21 cellular contexts compared by ENCODE assay signal in genomic region chr15:49472338-49472737, GRCh38. TPM values are rescaled to one million over a fixed set of nuclear protein-coding genes. Genes with fewer than 3 reads are reported as not detected.
"Had no signal": no experiment of that assay in that cellular context is flagged by ENCODE, and none has a peak within 500 bp of the region (broad histone marks: within the 10 kb centered on the region; RNA-seq: fewer than 3 reads in every experiment).

No MANE protein-coding gene starts in this region.

- H3K4me2 ChIP-seq: neural progenitor cell had no signal

- H3K9ac ChIP-seq: neural progenitor cell had no signal

- H3K4me1 ChIP-seq: esophagus squamous epithelium, neural progenitor cell, prostate gland, spleen, testis had no signal

- H3K27ac ChIP-seq: epithelial cell of prostate, esophagus squamous epithelium, neural progenitor cell, ovary, prostate gland, spleen, testis had no signal

- H3K9me3 ChIP-seq: esophagus squamous epithelium, gastroesophageal sphincter, ovary, prostate gland, spleen, testis had no signal

- ATAC-seq: gastroesophageal sphincter; natural killer cell treated with Interleukin-12 subunit alpha and Interleukin-12 subunit beta and Interleukin-15 and Interleukin-18, amount 100 ng/mL, for 72 hours; sciatic nerve; stimulated activated naive B cell treated with anti-CD40 and anti-IgM and Interleukin-4, amounts not matched to agents 10 μg/mL and 1 μg/mL and 100 μg/mL, for 72 hours had no signal

- H3K4me3 ChIP-seq: esophagus squamous epithelium, gastroesophageal sphincter, neural progenitor cell, ovary, prostate gland, spleen, testis had no signal

- H3K36me3 ChIP-seq: esophagus squamous epithelium, gastroesophageal sphincter, neural progenitor cell, ovary, prostate gland, spleen had no signal

- H2AFZ ChIP-seq: neural progenitor cell had no signal

- H3K27me3 ChIP-seq: esophagus squamous epithelium, gastroesophageal sphincter, neural progenitor cell, ovary, spleen, testis had no signal

- DNase-seq: esophagus squamous epithelium; foreskin fibroblast; glutamatergic neuron; islet precursor cell; mammary epithelial cell; nucleus accumbens; ovary; retina; spleen; stimulated activated CD4-positive, alpha-beta T cell treated with anti-CD3 and anti-CD28 coated beads, Interleukin-15, amount 100 ng/mL, for 24 hours; stimulated activated CD4-positive, alpha-beta T cell treated with anti-CD3 and anti-CD28 coated beads, Interleukin-1b, Interleukin-23, amount 100 ng/mL, for 48 hours; stimulated activated CD4-positive, alpha-beta T cell treated with anti-CD3 and anti-CD28 coated beads, Interleukin-4, amount 100 ng/mL, for 24 hours; stimulated activated naive B cell treated with anti-CD40 and anti-IgM and Interleukin-4, amounts not matched to agents 10 μg/mL and 1 μg/mL and 100 μg/mL, for 72 hours; testis; trophoblast cell had no signal

RNA-seq across cellular contexts. Expression of gene FGF7, which starts 49.3 kb away (rescaled TPM):
- total RNA-seq: natural killer cell treated with Interleukin-12 subunit alpha and Interleukin-12 subunit beta and Interleukin-15 and Interleukin-18, amount 100 ng/mL, for 72 hours had no signal
- polyA plus RNA-seq: mammary epithelial cell had no signal
